8 cellular contexts compared by ENCODE assay signal in genomic region chr10:103661198-103661950, GRCh38.
DNase-seq lines count a peak whose midpoint lies in the region; ATAC-seq, FAIRE-seq and TF ChIP-seq lines count a peak whose summit lies in the region.

No MANE protein-coding gene starts in this region.

- H3K36me3 ChIP-seq in ACC112 (ENCODE audit: insufficient read depth, low read length) (peaks cover 22% of the 10 kb centered on the region; the same call in 1 of the 2 replicates), iPS-18a (ENCODE audit: control insufficient read depth, low read depth, low read length) (no peaks in the 10 kb centered on the region), small intestine (ENCODE audit: control insufficient read depth in 2 of 2, insufficient read depth in 2 of 2, low read length in 2 of 2) (no peaks in the 10 kb centered on the region)

- H3K4me1 ChIP-seq in ACC112 (ENCODE audit: control insufficient read depth, insufficient read depth, low read length, unreplicated experiment) (peaks cover 5% of the 10 kb centered on the region), iPS-18a (ENCODE audit: control insufficient read depth, low read depth, low read length) (peaks cover 12% of the 10 kb centered on the region), small intestine (ENCODE audit: control insufficient read depth in 2 of 2, insufficient read depth in 1 of 2, low read depth in 1 of 2, low read length in 1 of 2) (peaks cover 0 to 2% of the 10 kb centered on the region in 2 donors)

- peak overlapping the region; percentile 31 for H2AFZ ChIP-seq in ACC112 (ENCODE audit: low read length, unreplicated experiment)

- in situ Hi-C loops in astrocyte of the cerebellum (cut with HindIII; ENCODE audit: low sequenced_read_pairs): no loop called here

- H3K9me3 ChIP-seq in iPS-18a (ENCODE audit: control insufficient read depth, low read depth, low read length): no peaks in the 10 kb centered on the region
- no peaks in the 10 kb centered on the region for H3K9me3 ChIP-seq in small intestine (ENCODE audit: control insufficient read depth, low read depth)

- H3K79me2 ChIP-seq in ACC112 (ENCODE audit: control insufficient read depth, insufficient read depth, low read length, unreplicated experiment): peaks cover 56% of the 10 kb centered on the region

- H3K27me3 ChIP-seq in ACC112 (ENCODE audit: insufficient read depth, low read length) (no peaks in the 10 kb centered on the region), iPS-18a (ENCODE audit: control insufficient read depth, insufficient read depth, low read length) (no peaks in the 10 kb centered on the region), small intestine (ENCODE audit: control insufficient read depth in 2 of 2, insufficient read depth in 2 of 2, low read length in 2 of 2) (no peaks in the 10 kb centered on the region)

- H3K9ac ChIP-seq in iPS-18a (ENCODE audit: low read length): no peak overlapping the region

- peak overlapping the region; percentile 83 for H3K4me3 ChIP-seq in ACC112 (ENCODE audit: low read depth, low read length)
- peak overlapping the region; percentile 56 for H3K4me3 ChIP-seq in astrocyte of the cerebellum (ENCODE audit: low read depth, low read length)
- peak overlapping the region; percentile 13 for H3K4me3 ChIP-seq in iPS-18a (ENCODE audit: low read length)
- H3K4me3 ChIP-seq in small intestine (ENCODE audit: low read depth in 1 of 2, low read length in 2 of 2): peak overlapping the region; percentile 10 to 82

- CTCF ChIA-PET in RWPE1 (lab: Yijun Ruan, JAX): no interaction called here

- FAIRE-seq in small intestine (lab: Jason Lieb, UNC): no peak

- peak overlapping the region; percentile 63 for H3K27ac ChIP-seq in ACC112 (ENCODE audit: low read depth, low read length)
- peak overlapping the region; percentile 41 for H3K27ac ChIP-seq in RWPE1
- no peak overlapping the region for H3K27ac ChIP-seq in iPS-18a (ENCODE audit: low read length)
- H3K27ac ChIP-seq in small intestine (ENCODE audit: low read depth in 1 of 2, low read length in 1 of 2): peak overlapping the region; percentile 15 to 91

- POLR2A ChIA-PET in RWPE1 (lab: Yijun Ruan, JAX; ENCODE audit: low non-redundant PET): no interaction called here

- 68 to 82% (median 75%) methylated on average over 39 to 48 of the region's 48 CpGs for WGBS in small intestine, 3 donors

- ATAC-seq in GM21529 (IDR thresholded peaks at IDR 0.05; ENCODE audit: unreplicated experiment) (peak; percentile 37), HG02852 (IDR thresholded peaks at IDR 0.05; ENCODE audit: unreplicated experiment) (no peak)

- no peak for TF ChIP-seq CTCF in RWPE1 (conservative IDR thresholded peaks at IDR 0.05; ENCODE audit: low read depth)
- no peak for TF ChIP-seq CTCF in astrocyte of the cerebellum (IDR thresholded peaks at IDR 0.05; ENCODE audit: low read depth, low read length, missing control alignments)

- DNase-seq in RWPE1 (ENCODE audit: low spot score) (no peak), astrocyte of the cerebellum (ENCODE audit: low read depth) (peak; percentile 71), small intestine (no peak), HuH-7 (ENCODE audit: low spot score) (no peak)

Comparison
In these comparisons a context has a peak if more than half of its experiments do, and no peak if none do; other contexts are left out.
1. H3K4me3 ChIP-seq: peak in every context shown above with its lines; median percentile 83 in ACC112; 56 in astrocyte of the cerebellum; 46 in small intestine; 13 in iPS-18a.